Comparison of ENCODE assay signal across 36 cellular contexts in the genomic region with DNA sequence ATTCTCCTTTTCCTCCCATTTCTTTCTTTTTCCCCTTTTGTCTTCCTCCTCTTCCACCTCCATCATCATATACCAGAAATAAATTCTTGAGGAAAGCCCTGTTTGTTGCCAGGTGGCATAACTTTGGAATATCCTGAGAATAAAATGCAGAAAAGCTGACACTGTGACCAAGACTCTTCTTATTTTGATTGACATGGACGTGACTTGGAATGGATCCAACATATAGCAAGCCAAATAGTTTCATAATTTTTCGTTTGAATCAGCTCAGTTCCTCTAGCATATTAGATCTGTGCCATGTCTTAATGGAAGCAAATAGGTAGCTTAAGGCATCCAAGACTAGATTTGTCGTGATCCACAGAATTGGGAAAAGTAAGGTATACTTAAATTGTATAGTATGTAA.
"Had no signal": no experiment of that assay in that cellular context is flagged by ENCODE, and none has a peak within 500 bp of the region (broad histone marks: within the 10 kb centered on the region; RNA-seq: fewer than 3 reads in every experiment).

No MANE protein-coding gene starts in this region.

- H3K27me3 ChIP-seq: adrenal gland, body of pancreas, brain microvascular endothelial cell, breast epithelium had no signal

- H3K4me1 Mint-ChIP-seq: activated CD4-positive, alpha-beta T cell treated with anti-CD3 and anti-CD28 coated beads for 36 hours; activated naive CD8-positive, alpha-beta T cell treated with anti-CD3 and anti-CD28 coated beads for 36 hours; activated T-helper 17 cell treated with anti-CD3 and anti-CD28 coated beads, Interleukin-2, amount 50 U/mL, for 72 hours had no signal

- H3K27me3 Mint-ChIP-seq: activated CD4-positive, alpha-beta memory T cell treated with anti-CD3 and anti-CD28 coated beads for 36 hours; activated CD4-positive, alpha-beta T cell treated with anti-CD3 and anti-CD28 coated beads for 36 hours; activated CD8-positive, alpha-beta T cell treated with anti-CD3 and anti-CD28 coated beads for 36 hours; activated naive CD8-positive, alpha-beta T cell treated with anti-CD3 and anti-CD28 coated beads for 36 hours; activated T-helper 17 cell treated with anti-CD3 and anti-CD28 coated beads, Interleukin-2, amount 50 U/mL, for 72 hours had no signal

- H3K9me3 Mint-ChIP-seq: activated T-helper 1 cell treated with anti-CD3 and anti-CD28 coated beads, Interleukin-12 subunit alpha, Interleukin-12 subunit beta, Interleukin-2, Interleukin-4 antibody, amounts not matched to agents 30 ng/mL and 10 ng/mL and 1 ng/mL, durations not matched to agents 14 hours and 24 hours and 36 hours; T-helper 1 cell treated with Interleukin-12 subunit alpha and Interleukin-12 subunit beta and Interleukin-4 antibody, amounts not matched to agents 30 μg/mL and 1 μg/mL, for 36 hours had no signal

- H3K4me1 ChIP-seq: adrenal gland, body of pancreas, breast epithelium had no signal

- FAIRE-seq: astrocyte had no signal

- H3K4me3 Mint-ChIP-seq: activated CD4-positive, alpha-beta memory T cell treated with anti-CD3 and anti-CD28 coated beads for 36 hours; activated CD4-positive, alpha-beta T cell treated with anti-CD3 and anti-CD28 coated beads for 36 hours; activated CD8-positive, alpha-beta T cell treated with anti-CD3 and anti-CD28 coated beads for 36 hours; activated naive CD4-positive, alpha-beta T cell treated with anti-CD3 and anti-CD28 coated beads for 36 hours; activated naive CD8-positive, alpha-beta T cell treated with anti-CD3 and anti-CD28 coated beads for 36 hours; activated T-cell treated with anti-CD3 and anti-CD28 coated beads, Interleukin-2, amount 50 U/mL, for 4 hours; activated T-cell treated with anti-CD3 and anti-CD28 coated beads, Interleukin-2, amount 50 U/mL, for 72 hours; activated T-helper 1 cell treated with anti-CD3 and anti-CD28 coated beads, Interleukin-12 subunit alpha, Interleukin-12 subunit beta, Interleukin-2, Interleukin-4 antibody, amounts not matched to agents 30 ng/mL and 10 ng/mL and 1 ng/mL, durations not matched to agents 14 hours and 24 hours and 36 hours; activated T-helper 17 cell treated with anti-CD3 and anti-CD28 coated beads, Interleukin-2, amount 50 U/mL, for 72 hours; T-helper 1 cell treated with Interleukin-12 subunit alpha and Interleukin-12 subunit beta and Interleukin-4 antibody, amounts not matched to agents 30 μg/mL and 1 μg/mL, for 36 hours; T-helper 2 cell treated with Interferon-gamma antibody and Interleukin-4, amounts not matched to agents 5 μg/mL and 100 μg/mL, for 36 hours; WTC11 had no signal

- DNase-seq: activated CD4-positive, alpha-beta memory T cell treated with anti-CD3 and anti-CD28 coated beads for 36 hours; activated CD4-positive, alpha-beta T cell treated with anti-CD3 and anti-CD28 coated beads for 1 hour; activated CD4-positive, alpha-beta T cell treated with anti-CD3 and anti-CD28 coated beads for 36 hours; activated CD4-positive, alpha-beta T cell treated with anti-CD3 and anti-CD28 coated beads for 48 hours; activated CD4-positive, alpha-beta T cell treated with anti-CD3 and anti-CD28 coated beads, Interleukin-2, amount 50 U/mL, for 1 hour; activated CD4-positive, alpha-beta T cell treated with anti-CD3 and anti-CD28 coated beads, Interleukin-2, amount 50 U/mL, for 4 hours; activated CD4-positive, CD25-positive, alpha-beta regulatory T cell; activated CD8-positive, alpha-beta memory T cell treated with anti-CD3 and anti-CD28 coated beads, Interleukin-2, amount 50 U/mL, for 4 hours; activated CD8-positive, alpha-beta T cell treated with anti-CD3 and anti-CD28 coated beads for 36 hours; activated effector memory CD4-positive, alpha-beta T cell treated with anti-CD3 and anti-CD28 coated beads, Interleukin-2, amount 50 U/mL, for 16 hours; activated gamma-delta T cell treated with Interleukin-2 at 50 U/mL for 16 hours; activated naive CD4-positive, alpha-beta T cell; activated naive CD4-positive, alpha-beta T cell treated with anti-CD3 and anti-CD28 coated beads for 36 hours; activated naive CD4-positive, alpha-beta T cell treated with anti-CD3 and anti-CD28 coated beads, Interleukin-2, amount 50 U/mL, for 16 hours; activated naive CD8-positive, alpha-beta T cell treated with anti-CD3 and anti-CD28 coated beads for 36 hours; activated T-cell treated with anti-CD3 and anti-CD28 coated beads for 4 hours; activated T-cell treated with anti-CD3 and anti-CD28 coated beads, Interleukin-2, amount 50 U/mL, for 1 hour; activated T-cell treated with anti-CD3 and anti-CD28 coated beads, Interleukin-2, amount 50 U/mL, for 4 hours; activated T-cell treated with anti-CD3 and anti-CD28 coated beads, Interleukin-2, amount 50 U/mL, for 72 hours; adrenal gland; amniotic stem cell; aorta; body of pancreas; brain microvascular endothelial cell; central memory CD4-positive, alpha-beta T cell; T-helper 2 cell; T-helper 9 cell; WERI-Rb-1 had no signal

- H3K27ac Mint-ChIP-seq: activated CD4-positive, alpha-beta memory T cell treated with anti-CD3 and anti-CD28 coated beads for 36 hours; activated CD4-positive, alpha-beta T cell treated with anti-CD3 and anti-CD28 coated beads for 36 hours; activated CD8-positive, alpha-beta T cell treated with anti-CD3 and anti-CD28 coated beads for 36 hours; activated naive CD4-positive, alpha-beta T cell treated with anti-CD3 and anti-CD28 coated beads for 36 hours; activated naive CD4-positive, alpha-beta T cell treated with anti-CD3 and anti-CD28 coated beads, Interleukin-2, amount 50 U/mL, for 72 hours; activated naive CD8-positive, alpha-beta T cell treated with anti-CD3 and anti-CD28 coated beads for 36 hours; activated T-cell treated with anti-CD3 and anti-CD28 coated beads, Interleukin-2, amount 50 U/mL, for 72 hours; activated T-helper 1 cell treated with anti-CD3 and anti-CD28 coated beads, Interleukin-12 subunit alpha, Interleukin-12 subunit beta, Interleukin-2, Interleukin-4 antibody, amounts not matched to agents 30 ng/mL and 10 ng/mL and 1 ng/mL, durations not matched to agents 14 hours and 24 hours and 36 hours; activated T-helper 17 cell treated with anti-CD3 and anti-CD28 coated beads, Interleukin-2, amount 50 U/mL, for 72 hours; T-helper 1 cell treated with Interleukin-12 subunit alpha and Interleukin-12 subunit beta and Interleukin-4 antibody, amounts not matched to agents 30 μg/mL and 1 μg/mL, for 36 hours; T-helper 2 cell treated with Interferon-gamma antibody and Interleukin-4, amounts not matched to agents 5 μg/mL and 100 μg/mL, for 36 hours; WTC11 had no signal

- H3K9me3 ChIP-seq: adrenal gland, body of pancreas, breast epithelium had no signal

- H3K4me3 ChIP-seq: adrenal gland, body of pancreas, breast epithelium had no signal

- H3K27ac ChIP-seq: adrenal gland, body of pancreas, brain microvascular endothelial cell, breast epithelium, WERI-Rb-1 had no signal

- H3K36me3 ChIP-seq: adrenal gland, brain microvascular endothelial cell, breast epithelium, WERI-Rb-1 had no signal

- H3K36me3 Mint-ChIP-seq: activated CD4-positive, alpha-beta memory T cell treated with anti-CD3 and anti-CD28 coated beads for 36 hours; activated naive CD4-positive, alpha-beta T cell treated with anti-CD3 and anti-CD28 coated beads, Interleukin-2, amount 50 U/mL, for 72 hours; activated naive CD8-positive, alpha-beta T cell treated with anti-CD3 and anti-CD28 coated beads for 36 hours; WTC11 had no signal
